1 cellular context compared by ENCODE assay signal in the genomic region with DNA sequence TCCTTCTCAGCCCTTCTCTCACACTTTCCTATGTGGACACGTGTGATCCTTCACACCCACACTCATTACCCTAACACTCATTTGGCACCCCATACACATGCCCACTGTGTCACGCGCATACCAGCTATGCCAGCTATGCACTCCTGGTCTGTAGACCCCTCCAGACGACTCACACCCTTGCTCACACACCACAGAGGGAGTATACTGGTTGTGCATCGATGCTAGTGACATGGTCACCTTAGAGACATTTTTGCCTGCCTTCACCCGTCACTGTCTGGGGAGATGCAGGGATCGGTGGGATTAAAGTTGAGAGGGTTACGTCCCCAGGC.
TF ChIP-seq lines count a peak whose summit lies in the region.

No MANE protein-coding gene starts in this region.

TF ChIP-seq in HepG2, 621 proteins besides CTCF, POLR2A, EP300 and RAD21:
- TF ChIP-seq ZMYM2 (CRISPR knock-in tag; IDR thresholded peaks at IDR 0.05) (no peak), JUNB (CRISPR knock-in tag; IDR thresholded peaks at IDR 0.05; ENCODE audit: borderline replicate concordance) (no peak)
- TF ChIP-seq, protein P1, sequence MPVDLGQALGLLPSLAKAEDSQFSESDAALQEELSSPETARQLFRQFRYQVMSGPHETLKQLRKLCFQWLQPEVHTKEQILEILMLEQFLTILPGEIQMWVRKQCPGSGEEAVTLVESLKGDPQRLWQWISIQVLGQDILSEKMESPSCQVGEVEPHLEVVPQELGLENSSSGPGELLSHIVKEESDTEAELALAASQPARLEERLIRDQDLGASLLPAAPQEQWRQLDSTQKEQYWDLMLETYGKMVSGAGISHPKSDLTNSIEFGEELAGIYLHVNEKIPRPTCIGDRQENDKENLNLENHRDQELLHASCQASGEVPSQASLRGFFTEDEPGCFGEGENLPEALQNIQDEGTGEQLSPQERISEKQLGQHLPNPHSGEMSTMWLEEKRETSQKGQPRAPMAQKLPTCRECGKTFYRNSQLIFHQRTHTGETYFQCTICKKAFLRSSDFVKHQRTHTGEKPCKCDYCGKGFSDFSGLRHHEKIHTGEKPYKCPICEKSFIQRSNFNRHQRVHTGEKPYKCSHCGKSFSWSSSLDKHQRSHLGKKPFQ (CRISPR knock-in tag; IDR thresholded peaks at IDR 0.05; ENCODE audit: insufficient replicate concordance), result peak; percentile 7
- TF ChIP-seq, protein P2, sequence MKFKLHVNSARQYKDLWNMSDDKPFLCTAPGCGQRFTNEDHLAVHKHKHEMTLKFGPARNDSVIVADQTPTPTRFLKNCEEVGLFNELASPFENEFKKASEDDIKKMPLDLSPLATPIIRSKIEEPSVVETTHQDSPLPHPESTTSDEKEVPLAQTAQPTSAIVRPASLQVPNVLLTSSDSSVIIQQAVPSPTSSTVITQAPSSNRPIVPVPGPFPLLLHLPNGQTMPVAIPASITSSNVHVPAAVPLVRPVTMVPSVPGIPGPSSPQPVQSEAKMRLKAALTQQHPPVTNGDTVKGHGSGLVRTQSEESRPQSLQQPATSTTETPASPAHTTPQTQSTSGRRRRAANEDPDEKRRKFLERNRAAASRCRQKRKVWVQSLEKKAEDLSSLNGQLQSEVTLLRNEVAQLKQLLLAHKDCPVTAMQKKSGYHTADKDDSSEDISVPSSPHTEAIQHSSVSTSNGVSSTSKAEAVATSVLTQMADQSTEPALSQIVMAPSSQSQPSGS (CRISPR knock-in tag; IDR thresholded peaks at IDR 0.05), result no peak
